Comparison of ENCODE assay signal across 28 cellular contexts in genomic region chr18:55219823-55220222, GRCh38.
"Had no signal": no experiment of that assay in that cellular context is flagged by ENCODE, and none has a peak within 500 bp of the region (broad histone marks: within the 10 kb centered on the region; RNA-seq: fewer than 3 reads in every experiment).

No MANE protein-coding gene starts in this region.

- H3K4me3 Mint-ChIP-seq: immature natural killer cell, natural killer cell, nephron progenitor cell, neural progenitor cell had no signal

- H3K27me3 ChIP-seq: neural progenitor cell, neutrophil, right atrium auricular region, right lobe of liver, stomach, testis, thyroid gland, transverse colon, upper lobe of left lung, vagina had no signal

- H2AFZ ChIP-seq: neural progenitor cell had no signal

- H3K27me3 Mint-ChIP-seq: naive B cell; stimulated activated naive B cell treated with anti-CD40 and anti-IgM and Interleukin-4, amounts not matched to agents 10 μg/mL and 1 μg/mL and 100 μg/mL, for 72 hours had no signal

- H3K4me2 ChIP-seq: neural progenitor cell, smooth muscle cell had no signal

- H3K4me1 Mint-ChIP-seq: immature natural killer cell, natural killer cell had no signal

- H3K27ac ChIP-seq: lower lobe of right lung, neural progenitor cell, neutrophil, right atrium auricular region, right lobe of liver, stomach, testis, thyroid gland, transverse colon, upper lobe of left lung, vagina had no signal

- H3K27ac Mint-ChIP-seq: immature natural killer cell, natural killer cell, nephron progenitor cell, neural progenitor cell, progenitor cell of endocrine pancreas had no signal

- DNase-seq: hypothalamus; immature natural killer cell; kidney; lower lobe of right lung; mammary epithelial cell; mesenchymal stem cell; naive B cell; natural killer cell; nephron progenitor cell; occipital lobe; right lobe of liver; stimulated activated CD4-positive, alpha-beta T cell treated with anti-CD3 and anti-CD28 coated beads, Interleukin-1b, Interleukin-23, amount 100 ng/mL, for 48 hours; stimulated activated CD4-positive, alpha-beta T cell treated with anti-CD3 and anti-CD28 coated beads, Interleukin-2, amount 100 ng/mL, for 48 hours; stimulated activated CD4-positive, alpha-beta T cell treated with anti-CD3 and anti-CD28 coated beads, Interleukin-4, amount 100 ng/mL, for 4 hours; stimulated activated CD8-positive, alpha-beta memory T cell treated with anti-CD3 and anti-CD28 coated beads, Interleukin-4, amount 100 ng/mL, for 48 hours; stimulated activated naive B cell treated with anti-CD40 and anti-IgM and Interleukin-4, amounts not matched to agents 10 μg/mL and 1 μg/mL and 100 μg/mL, for 72 hours; stimulated activated naive CD8-positive, alpha-beta T cell treated with anti-CD3 and anti-CD28 coated beads, Interleukin-15, Interleukin-2, amounts not matched to agents 100 U/mL and 50 U/mL, for 24 hours; stomach; testis; thyroid gland; transverse colon; upper lobe of left lung had no signal

- H3K9ac ChIP-seq: neural progenitor cell had no signal

- ATAC-seq: lower lobe of right lung; natural killer cell; right lobe of liver; stimulated activated naive CD8-positive, alpha-beta T cell treated with anti-CD3 and anti-CD28 coated beads, Interleukin-15, Interleukin-2, amounts not matched to agents 100 U/mL and 50 U/mL, for 24 hours had no signal

- H3K9me3 ChIP-seq: lower lobe of right lung, neutrophil, right atrium auricular region, right lobe of liver, stomach, testis, thyroid gland, transverse colon, upper lobe of left lung, vagina had no signal

- H3K4me1 ChIP-seq: right lobe of liver, stomach, testis, transverse colon, upper lobe of left lung had no signal

- H3K4me3 ChIP-seq: lower lobe of right lung, neural progenitor cell, right atrium auricular region, right lobe of liver, smooth muscle cell, stomach, testis, thyroid gland, transverse colon, upper lobe of left lung, vagina had no signal

- H3K36me3 Mint-ChIP-seq: naive B cell, natural killer cell had no signal

- H3K9me3 Mint-ChIP-seq: naive B cell, natural killer cell, nephron progenitor cell, neural progenitor cell had no signal

- H3K36me3 ChIP-seq: lower lobe of right lung, neural progenitor cell, neutrophil, right atrium auricular region, right lobe of liver, stomach, thyroid gland, transverse colon, upper lobe of left lung, vagina had no signal
